In genomic region chr3:22893631-22894377, GRCh38 we compare ENCODE assay signal across 18 cellular contexts.
"Had no signal": no experiment of that assay in that cellular context is flagged by ENCODE, and none has a peak within 500 bp of the region (broad histone marks: within the 10 kb centered on the region; RNA-seq: fewer than 3 reads in every experiment).

No MANE protein-coding gene starts in this region.

- H3K4me3 Mint-ChIP-seq: activated CD4-positive, alpha-beta memory T cell treated with anti-CD3 and anti-CD28 coated beads, Interleukin-2, amount 10 ng/mL, durations not matched to agents 7 days and 5 days; activated CD4-positive, alpha-beta T cell treated with anti-CD3 and anti-CD28 coated beads for 36 hours; activated T-cell treated with anti-CD3 and anti-CD28 coated beads, Interleukin-2, amount 50 U/mL, for 24 hours; neural progenitor cell; stimulated activated naive B cell treated with anti-CD40 and anti-IgM and Interleukin-4, amounts not matched to agents 10 μg/mL and 1 μg/mL and 100 μg/mL, for 72 hours; T-helper 17 cell had no signal

- H3K27ac ChIP-seq: adrenal gland, cardiac muscle cell, dorsolateral prefrontal cortex, left lung, neural progenitor cell, skin epidermis, tibial artery had no signal

- H3K27ac Mint-ChIP-seq: activated CD4-positive, alpha-beta memory T cell treated with anti-CD3 and anti-CD28 coated beads, Interleukin-2, amount 10 ng/mL, durations not matched to agents 7 days and 5 days; activated CD4-positive, alpha-beta T cell treated with anti-CD3 and anti-CD28 coated beads for 36 hours; activated T-cell treated with anti-CD3 and anti-CD28 coated beads, Interleukin-2, amount 50 U/mL, for 24 hours; neural progenitor cell; stimulated activated naive B cell treated with anti-CD40 and anti-IgM and Interleukin-4, amounts not matched to agents 10 μg/mL and 1 μg/mL and 100 μg/mL, for 72 hours; T-helper 17 cell had no signal

- H3K36me3 ChIP-seq: adrenal gland, cardiac muscle cell, left lung, neural progenitor cell, tibial artery had no signal

- H3K4me1 Mint-ChIP-seq: activated CD4-positive, alpha-beta memory T cell treated with anti-CD3 and anti-CD28 coated beads, Interleukin-2, amount 10 ng/mL, durations not matched to agents 7 days and 5 days; activated CD4-positive, alpha-beta T cell treated with anti-CD3 and anti-CD28 coated beads for 36 hours; neural progenitor cell; stimulated activated naive B cell treated with anti-CD40 and anti-IgM and Interleukin-4, amounts not matched to agents 10 μg/mL and 1 μg/mL and 100 μg/mL, for 72 hours; T-helper 17 cell had no signal

- H3K9me3 ChIP-seq: adrenal gland, left lung, tibial artery had no signal

- H3K27me3 ChIP-seq: cardiac muscle cell, left lung, neural progenitor cell, tibial artery had no signal

- H3K9me3 Mint-ChIP-seq: activated CD4-positive, alpha-beta memory T cell treated with anti-CD3 and anti-CD28 coated beads, Interleukin-2, amount 10 ng/mL, durations not matched to agents 7 days and 5 days; activated T-cell treated with anti-CD3 and anti-CD28 coated beads, Interleukin-2, amount 50 U/mL, for 24 hours; neural progenitor cell; stimulated activated naive B cell treated with anti-CD40 and anti-IgM and Interleukin-4, amounts not matched to agents 10 μg/mL and 1 μg/mL and 100 μg/mL, for 72 hours had no signal

- H3K4me1 ChIP-seq: adrenal gland, left lung, neural progenitor cell, tibial artery had no signal

- H3K27me3 Mint-ChIP-seq: activated CD4-positive, alpha-beta memory T cell treated with anti-CD3 and anti-CD28 coated beads, Interleukin-2, amount 10 ng/mL, durations not matched to agents 7 days and 5 days; activated T-cell treated with anti-CD3 and anti-CD28 coated beads, Interleukin-2, amount 50 U/mL, for 24 hours; T-helper 17 cell had no signal

- H3K36me3 Mint-ChIP-seq: neural progenitor cell had no signal

- H3K4me3 ChIP-seq: adrenal gland, cardiac muscle cell, dorsolateral prefrontal cortex, left lung, neural progenitor cell, skin epidermis, tibial artery had no signal

- DNase-seq: activated CD4-positive, alpha-beta memory T cell treated with anti-CD3 and anti-CD28 coated beads, Interleukin-2, amount 10 ng/mL, durations not matched to agents 7 days and 5 days; activated CD4-positive, alpha-beta T cell treated with anti-CD3 and anti-CD28 coated beads for 36 hours; activated naive CD4-positive, alpha-beta T cell treated with anti-CD3 and anti-CD28 coated beads, Interleukin-2, amount 50 U/mL, for 16 hours; activated T-cell treated with anti-CD3 and anti-CD28 coated beads, Interleukin-2, amount 50 U/mL, for 24 hours; adrenal gland; dorsolateral prefrontal cortex; erythroblast; hippocampal formation; left lung; mesendoderm; stimulated activated CD4-positive, alpha-beta T cell treated with anti-CD3 and anti-CD28 coated beads, Interleukin-15, amount 100 ng/mL, for 24 hours; stimulated activated CD4-positive, alpha-beta T cell treated with anti-CD3 and anti-CD28 coated beads, Interleukin-4, amount 100 ng/mL, for 1 hour; stimulated activated naive B cell treated with anti-CD40 and anti-IgM and Interleukin-4, amounts not matched to agents 10 μg/mL and 1 μg/mL and 100 μg/mL, for 72 hours; T-helper 17 cell; tibial artery had no signal
